Comparison of ENCODE assay signal across 9 cellular contexts in genomic region chrX:101759000-101759399, GRCh38.
DNase-seq lines count a peak whose midpoint lies in the region; ATAC-seq and TF ChIP-seq lines count a peak whose summit lies in the region.
"Had no signal": no experiment of that assay in that cellular context is flagged by ENCODE, and none has a peak within 500 bp of the region (broad histone marks: within the 10 kb centered on the region; RNA-seq: fewer than 3 reads in every experiment).

No MANE protein-coding gene starts in this region.

- in situ Hi-C loops in mammary epithelial cell (cut with MboI; ENCODE audit: low sequenced_read_pairs in 2 of 2) = loop anchor here in 1 of 2 donors (25.0 kb wide), 1 partner anchor 172 kb away; no protein-coding TSS in a partner anchor

- H3K9ac ChIP-seq in mammary epithelial cell (ENCODE audit: insufficient read depth, low read length) = no peak overlapping the region

- BruUV-seq in mammary epithelial cell (replicated peaks; lab: Mats Ljungman, UMichigan) = no TSS peak

- intact Hi-C loops in mammary epithelial cell (cut with micrococcal nuclease) = loop anchor here (5.0 kb wide), 3 partner anchors 142 to 297 kb away; partner anchors contain the start of gene ARMCX6
- intact Hi-C loops in tibial artery (cut with DNase I; ENCODE audit: low total_unique reads) = no loop called here

- H3K4me2 ChIP-seq in mammary epithelial cell (ENCODE audit: insufficient read depth, low read depth, low read length) = no peak overlapping the region

- ATAC-seq in GM18502 (IDR thresholded peaks at IDR 0.05; ENCODE audit: poor library complexity, unreplicated experiment) (peak; percentile 92), HG03066 (IDR thresholded peaks at IDR 0.05; ENCODE audit: low read depth, unreplicated experiment) (peak; percentile 65), left lobe of liver (peak; percentile 66), GM19452 (IDR thresholded peaks at IDR 0.05; ENCODE audit: unreplicated experiment) (no peak)

- no peaks in the 10 kb centered on the region for H3K27me3 ChIP-seq in mammary epithelial cell (ENCODE audit: insufficient read depth, low read length)
- H3K27me3 ChIP-seq in tibial artery = no peaks in the 10 kb centered on the region
- H3K27me3 ChIP-seq: neutrophil had no signal

- no peaks in the 10 kb centered on the region for H3K79me2 ChIP-seq in mammary epithelial cell (ENCODE audit: insufficient read depth, low read length)

- DNase-seq in AG08396 (ENCODE audit: low spot score) (peak; percentile 23), RPMI7951 (ENCODE audit: low read depth) (peak; percentile 35), mammary epithelial cell (peak; percentile 1), left lobe of liver (ENCODE audit: low spot score) (no peak), tibial artery (peak; percentile 21 to 59)

- H3K4me1 ChIP-seq in mammary epithelial cell (ENCODE audit: insufficient read depth, low read length) (no peaks in the 10 kb centered on the region), tibial artery (no peaks in the 10 kb centered on the region)

- CTCF ChIA-PET in mammary epithelial cell (lab: Charles Lee; ENCODE audit: low non-redundant PET) = interaction anchor here (0.6 kb wide), 2 partner anchors 141 to 1146 kb away, joined by 4 to 7 read pairs; partner anchors contain the start of gene ARMCX6

- no peak overlapping the region for H3K27ac ChIP-seq in mammary epithelial cell (ENCODE audit: insufficient read depth, low read depth, low read length)
- no peak overlapping the region for H3K27ac ChIP-seq in tibial artery
- H3K27ac ChIP-seq: neutrophil had no signal

- no peaks in the 10 kb centered on the region for H3K36me3 ChIP-seq in mammary epithelial cell (ENCODE audit: insufficient read depth, low read length)
- H3K36me3 ChIP-seq in tibial artery = no peaks in the 10 kb centered on the region
- H3K36me3 ChIP-seq: neutrophil had no signal

- 17% methylated on average over 1 of the region's 1 CpG for WGBS in mammary epithelial cell (ENCODE audit: low coverage, missing lambda C conversion rate)

- dilution Hi-C loops in mammary epithelial cell (cut with HindIII; ENCODE audit: low sequenced_read_pairs) = no loop called here

- H3K9me3 ChIP-seq in mammary epithelial cell (replicated peaks; ENCODE audit: insufficient read depth, low read length) = no peaks in the 10 kb centered on the region
- no peaks in the 10 kb centered on the region for H3K9me3 ChIP-seq in tibial artery
- H3K9me3 ChIP-seq: neutrophil had no signal

- H3K4me3 ChIP-seq in mammary epithelial cell (replicated peaks in 1 of 3; ENCODE audit: insufficient read depth in 1 of 3, low read depth in 2 of 3, low read length in 3 of 3) (no peak overlapping the region), tibial artery (no peak overlapping the region)

- TF ChIP-seq CTCF in mammary epithelial cell (conservative IDR thresholded peaks at IDR 0.05 in 1 of 2, IDR thresholded peaks at IDR 0.05 in 1 of 2; ENCODE audit: extremely low read depth in 1 of 2, insufficient read depth in 1 of 2, low read depth in 1 of 2, low read length in 2 of 2) (peak; percentile 44 to 55), tibial artery (IDR thresholded peaks at IDR 0.05) (peak; percentile 27 to 32)

- H4K20me1 ChIP-seq in mammary epithelial cell (ENCODE audit: insufficient read depth, low read length) = no peaks in the 10 kb centered on the region

- no peak overlapping the region for H2AFZ ChIP-seq in mammary epithelial cell (ENCODE audit: low read depth, low read length)
